In genomic region chr1:221100196-221100950, GRCh38 we compare ENCODE assay signal across 11 cellular contexts.
A peak's percentile ranks its signal among the peaks of the same experiment; 100 is the strongest.
DNase-seq lines count a peak whose midpoint lies in the region; FAIRE-seq lines count a peak whose summit lies in the region.
"Had no signal": no experiment of that assay in that cellular context is flagged by ENCODE, and none has a peak within 500 bp of the region (broad histone marks: within the 10 kb centered on the region; RNA-seq: fewer than 3 reads in every experiment).

No MANE protein-coding gene starts in this region.

- peak; percentile 44 for DNase-seq in Daoy (ENCODE audit: low read depth)
- peak; percentile 89 for DNase-seq in RCC 7860 (ENCODE audit: low spot score)
- DNase-seq in fibroblast of the conjunctiva (ENCODE audit: low read depth) = peak; percentile 57
- DNase-seq in frontal cortex (ENCODE audit: low spot score in 2 of 2) = no peak
- DNase-seq in stimulated activated naive CD4-positive, alpha-beta T cell (lab: John Stamatoyannopoulos, UW) = no peak
- no peak for DNase-seq in small intestine
- DNase-seq in activated CD8-positive, alpha-beta memory T cell treated with anti-CD3 and anti-CD28 coated beads, Interleukin-2, amount 50 U/mL, for 4 hours = no peak
- DNase-seq: activated CD4-positive, alpha-beta memory T cell treated with anti-CD3 and anti-CD28 coated beads, Interleukin-2, amount 10 ng/mL, durations not matched to agents 7 days and 5 days; Peyer's patch had no signal

- peak; percentile 96 for FAIRE-seq in RCC 7860 (lab: Jason Lieb, UNC)
- no peak for FAIRE-seq in frontal cortex (lab: Jason Lieb, UNC)
- no peak for FAIRE-seq in small intestine (lab: Jason Lieb, UNC)

- no peak overlapping the region for H3K9ac ChIP-seq in rectal smooth muscle tissue (ENCODE audit: low read length)

- no peaks in the 10 kb centered on the region for H3K27me3 ChIP-seq in rectal smooth muscle tissue (ENCODE audit: control insufficient read depth, insufficient read depth, low read length)
- no peaks in the 10 kb centered on the region for H3K27me3 ChIP-seq in small intestine (ENCODE audit: control insufficient read depth in 2 of 2, insufficient read depth in 2 of 2, low read length in 2 of 2)
- H3K27me3 ChIP-seq: Peyer's patch, vagina had no signal

- H3K4me3 ChIP-seq in rectal smooth muscle tissue (ENCODE audit: low read length) (no peak overlapping the region), small intestine (ENCODE audit: low read depth in 1 of 2, low read length in 2 of 2) (no peak overlapping the region)
- H3K4me3 ChIP-seq: Peyer's patch, vagina had no signal

- H3K27ac ChIP-seq in rectal smooth muscle tissue (ENCODE audit: low read depth, low read length) (peak overlapping the region; percentile 17), small intestine (ENCODE audit: low read depth in 1 of 2, low read length in 1 of 2) (no peak overlapping the region)
- H3K27ac ChIP-seq: vagina had no signal

- H3K36me3 ChIP-seq in rectal smooth muscle tissue (ENCODE audit: control insufficient read depth, insufficient read depth, low read length) (no peaks in the 10 kb centered on the region), small intestine (ENCODE audit: control insufficient read depth in 2 of 2, insufficient read depth in 2 of 2, low read length in 2 of 2) (no peaks in the 10 kb centered on the region)
- H3K36me3 ChIP-seq: Peyer's patch, vagina had no signal

- H3K9me3 ChIP-seq in small intestine (ENCODE audit: control insufficient read depth, low read depth) = no peaks in the 10 kb centered on the region
- H3K9me3 ChIP-seq: Peyer's patch, vagina had no signal

- H3K4me1 ChIP-seq in rectal smooth muscle tissue (ENCODE audit: control insufficient read depth, insufficient read depth, low read length) (no peaks in the 10 kb centered on the region), small intestine (ENCODE audit: control insufficient read depth in 2 of 2, insufficient read depth in 1 of 2, low read depth in 1 of 2, low read length in 1 of 2) (no peaks in the 10 kb centered on the region)
- H3K4me1 ChIP-seq: Peyer's patch, vagina had no signal

- 61 to 64% (median 62%) methylated on average over 8 of the region's 8 CpGs for WGBS in small intestine, 3 donors

Comparison
In these comparisons a context has a peak if more than half of its experiments do, and no peak if none do; other contexts are left out.
1. DNase-seq: peak in Daoy (single experiment), RCC 7860 (single experiment) and fibroblast of the conjunctiva (single experiment); none in frontal cortex (0 of 2), stimulated activated naive CD4-positive, alpha-beta T cell (0 of 6), small intestine (single experiment) and activated CD8-positive, alpha-beta memory T cell treated with anti-CD3 and anti-CD28 coated beads, Interleukin-2, amount 50 U/mL, for 4 hours (single experiment).